ENCODE assay signal across 20 cellular contexts in genomic region chr6:46174904-46175303, GRCh38. TPM values are rescaled to one million over a fixed set of nuclear protein-coding genes. Genes with fewer than 3 reads are reported as not detected.
"Had no signal": no experiment of that assay in that cellular context is flagged by ENCODE, and none has a peak within 500 bp of the region (broad histone marks: within the 10 kb centered on the region; RNA-seq: fewer than 3 reads in every experiment).

No MANE protein-coding gene starts in this region.

- H3K4me3 Mint-ChIP-seq: activated naive CD4-positive, alpha-beta T cell treated with anti-CD3 and anti-CD28 coated beads, Interleukin-2, amount 50 U/mL, for 24 hours had no signal

- H3K9me3 Mint-ChIP-seq: activated naive CD4-positive, alpha-beta T cell treated with anti-CD3 and anti-CD28 coated beads, Interleukin-2, amount 50 U/mL, for 24 hours; activated T-helper 2 cell treated with anti-CD3 and anti-CD28 coated beads, Interferon-gamma antibody, Interleukin-2, Interleukin-4, amounts not matched to agents 10 μg/mL and 5 μg/mL and 100 μg/mL, durations not matched to agents 14 hours and 24 hours and 36 hours had no signal

- DNase-seq: activated CD4-positive, alpha-beta T cell treated with anti-CD3 and anti-CD28 coated beads for 48 hours; activated CD4-positive, CD25-positive, alpha-beta regulatory T cell; foreskin melanocyte; head of caudate nucleus; left lung; midbrain; occipital lobe; posterior cingulate gyrus; stimulated activated CD4-positive, alpha-beta T cell treated with anti-CD3 and anti-CD28 coated beads, Interleukin-12 subunit alpha, Interleukin-12 subunit beta, amount 100 ng/mL, for 4 hours; stimulated activated CD4-positive, alpha-beta T cell treated with anti-CD3 and anti-CD28 coated beads, Interleukin-1b, Interleukin-23, amount 100 ng/mL, for 48 hours; substantia nigra; T-helper 9 cell; uterus had no signal

- H3K36me3 ChIP-seq: cardiac muscle cell, left lung, tibial nerve, uterus had no signal

- H3K36me3 Mint-ChIP-seq: activated naive CD4-positive, alpha-beta T cell treated with anti-CD3 and anti-CD28 coated beads, Interleukin-2, amount 50 U/mL, for 24 hours had no signal

- ATAC-seq: left lung had no signal

- H3K4me1 ChIP-seq: uterus had no signal

- H3K27ac ChIP-seq: cardiac muscle cell, left lung, SK-N-MC, tibial nerve, uterus had no signal

- H3K4me3 ChIP-seq: cardiac muscle cell, left lung, SK-N-MC, tibial nerve, uterus had no signal

- H3K27ac Mint-ChIP-seq: activated naive CD4-positive, alpha-beta T cell treated with anti-CD3 and anti-CD28 coated beads, Interleukin-2, amount 50 U/mL, for 24 hours; activated T-helper 2 cell treated with anti-CD3 and anti-CD28 coated beads, Interferon-gamma antibody, Interleukin-2, Interleukin-4, amounts not matched to agents 10 μg/mL and 5 μg/mL and 100 μg/mL, durations not matched to agents 14 hours and 24 hours and 36 hours had no signal

- H3K27me3 ChIP-seq: uterus had no signal

- FAIRE-seq: colon had no signal

- H3K9me3 ChIP-seq: left lung, tibial nerve, uterus had no signal

RNA-seq across cellular contexts. Expression of gene ENPP5, which starts 4.1 kb away (rescaled TPM):
- total RNA-seq: activated T-helper 2 cell treated with anti-CD3 and anti-CD28 coated beads, Interferon-gamma antibody, Interleukin-2, Interleukin-4, amounts not matched to agents 10 μg/mL and 5 μg/mL and 100 μg/mL, durations not matched to agents 14 hours and 24 hours and 36 hours; lung microvascular endothelial cell had no signal
